In genomic region chr17:64240741-64241347, GRCh38 we compare ENCODE assay signal across 9 cellular contexts. TPM values are rescaled to one million over a fixed set of nuclear protein-coding genes. Genes with fewer than 3 reads are reported as not detected.
DNase-seq lines count a peak whose midpoint lies in the region; ATAC-seq, FAIRE-seq and TF ChIP-seq lines count a peak whose summit lies in the region.
"Had no signal": no experiment of that assay in that cellular context is flagged by ENCODE, and none has a peak within 500 bp of the region (broad histone marks: within the 10 kb centered on the region; RNA-seq: fewer than 3 reads in every experiment).

No MANE protein-coding gene starts in this region.

- no peak for TF ChIP-seq CTCF in astrocyte (IDR thresholded peaks at IDR 0.05; ENCODE audit: insufficient read depth, low read depth, low read length)

- peak overlapping the region; percentile 57 for H3K4me2 ChIP-seq in astrocyte (ENCODE audit: low read length)

- intact Hi-C loops in Right ventricle myocardium superior (cut with DNase I): no loop called here
- intact Hi-C loops in posterior vena cava (cut with DNase I): no loop called here

- peak overlapping the region; percentile 27 for H3K27ac Mint-ChIP-seq in astrocyte (ENCODE audit: unreplicated experiment)

- peaks cover under 1% of the 10 kb centered on the region for H3K36me3 Mint-ChIP-seq in astrocyte (ENCODE audit: low read depth, unreplicated experiment)

- H3K27me3 ChIP-seq in astrocyte (ENCODE audit: insufficient read depth, low read length): no peaks in the 10 kb centered on the region
- no peaks in the 10 kb centered on the region for H3K27me3 ChIP-seq in effector memory CD4-positive, alpha-beta T cell (replicated peaks; ENCODE audit: control insufficient read depth, insufficient read depth, low read length, poor library complexity, severe bottlenecking)

- peak overlapping the region; percentile 41 for H3K27ac ChIP-seq in astrocyte (ENCODE audit: low read depth, low read length)
- no peak overlapping the region for H3K27ac ChIP-seq in effector memory CD4-positive, alpha-beta T cell (ENCODE audit: insufficient read depth, low read length, poor library complexity, severe bottlenecking)

- peaks cover 32% of the 10 kb centered on the region for H3K4me1 ChIP-seq in astrocyte (ENCODE audit: insufficient read depth, low read length)
- no peaks in the 10 kb centered on the region for H3K4me1 ChIP-seq in effector memory CD4-positive, alpha-beta T cell (ENCODE audit: control insufficient read depth, insufficient read depth, low read length, poor library complexity, severe bottlenecking)

- H3K9me3 ChIP-seq in astrocyte (ENCODE audit: insufficient read depth, low read depth, low read length): no peaks in the 10 kb centered on the region
- no peaks in the 10 kb centered on the region for H3K9me3 ChIP-seq in effector memory CD4-positive, alpha-beta T cell (ENCODE audit: control insufficient read depth, low read length)

- no peak overlapping the region for H3K4me3 ChIP-seq in astrocyte (ENCODE audit: insufficient read depth, low read depth, low read length)
- H3K4me3 ChIP-seq in effector memory CD4-positive, alpha-beta T cell (ENCODE audit: insufficient read depth, low read depth, low read length, poor library complexity, severe bottlenecking): no peak overlapping the region

- no peaks in the 10 kb centered on the region for H3K27me3 Mint-ChIP-seq in astrocyte (ENCODE audit: low read depth, unreplicated experiment)
- H3K27me3 Mint-ChIP-seq: activated naive CD4-positive, alpha-beta T cell treated with anti-CD3 and anti-CD28 coated beads, Interleukin-2, amount 50 U/mL, for 24 hours had no signal

- peak; percentile 56 for DNase-seq in ELF-1 (ENCODE audit: low read depth, low spot score)
- peak; percentile 93 for DNase-seq in astrocyte (ENCODE audit: low read depth)
- DNase-seq in Right ventricle myocardium superior: peak; percentile 63
- peak; percentile 88 for DNase-seq in posterior vena cava (ENCODE audit: low spot score)
- no peak for DNase-seq in OCI-M2 (lab: John Stamatoyannopoulos, UW; ENCODE audit: unreplicated experiment)
- no peak for DNase-seq in NCI-H2196 (lab: John Stamatoyannopoulos, UW; ENCODE audit: unreplicated experiment)
- DNase-seq in effector memory CD4-positive, alpha-beta T cell: no peak

- no peaks in the 10 kb centered on the region for H3K9me3 Mint-ChIP-seq in astrocyte (ENCODE audit: unreplicated experiment)
- H3K9me3 Mint-ChIP-seq: activated naive CD4-positive, alpha-beta T cell treated with anti-CD3 and anti-CD28 coated beads, Interleukin-2, amount 50 U/mL, for 24 hours had no signal

- H3K9ac ChIP-seq in astrocyte (ENCODE audit: low read length): peak overlapping the region; percentile 34

- H2AFZ ChIP-seq in astrocyte (ENCODE audit: low read depth, low read length): no peak overlapping the region

- H4K20me1 ChIP-seq in astrocyte (ENCODE audit: insufficient read depth, low read length): no peaks in the 10 kb centered on the region

- peak; percentile 53 for ATAC-seq in Right ventricle myocardium superior (ENCODE audit: poor library complexity)
- no peak for ATAC-seq in GM18868 (IDR thresholded peaks at IDR 0.05; ENCODE audit: unreplicated experiment)

- H3K79me2 ChIP-seq in astrocyte (ENCODE audit: insufficient read depth, low read length): peaks cover 18% of the 10 kb centered on the region

- no peak for FAIRE-seq in astrocyte (lab: Jason Lieb, UNC)

- peaks cover 55% of the 10 kb centered on the region for H3K4me1 Mint-ChIP-seq in astrocyte (ENCODE audit: low read depth, unreplicated experiment)

- no peaks in the 10 kb centered on the region for H3K36me3 ChIP-seq in astrocyte (ENCODE audit: insufficient read depth, low read length)
- H3K36me3 ChIP-seq in effector memory CD4-positive, alpha-beta T cell (ENCODE audit: control insufficient read depth, insufficient read depth, low read length): no peaks in the 10 kb centered on the region

- H3K4me3 Mint-ChIP-seq in astrocyte (ENCODE audit: unreplicated experiment): no peak overlapping the region
- H3K4me3 Mint-ChIP-seq: activated naive CD4-positive, alpha-beta T cell treated with anti-CD3 and anti-CD28 coated beads, Interleukin-2, amount 50 U/mL, for 24 hours had no signal

RNA-seq across cellular contexts. Expression of gene TEX2, which starts 22.2 kb away (rescaled TPM):
- total RNA-seq in astrocyte (56.1 and 58.2 TPM in 2 replicates), Right ventricle myocardium superior (54.0 TPM), posterior vena cava (10 to 100 TPM; 24.6 to 27.4 TPM)

Comparison
In these comparisons a context has a peak if more than half of its experiments do, and no peak if none do; other contexts are left out.
1. DNase-seq: peak in ELF-1 (single experiment), astrocyte (single experiment), Right ventricle myocardium superior (single experiment) and posterior vena cava (single experiment); none in OCI-M2 (single experiment), NCI-H2196 (single experiment) and effector memory CD4-positive, alpha-beta T cell (0 of 3).